ENCODE assay signal across 9 cellular contexts in the genomic region with DNA sequence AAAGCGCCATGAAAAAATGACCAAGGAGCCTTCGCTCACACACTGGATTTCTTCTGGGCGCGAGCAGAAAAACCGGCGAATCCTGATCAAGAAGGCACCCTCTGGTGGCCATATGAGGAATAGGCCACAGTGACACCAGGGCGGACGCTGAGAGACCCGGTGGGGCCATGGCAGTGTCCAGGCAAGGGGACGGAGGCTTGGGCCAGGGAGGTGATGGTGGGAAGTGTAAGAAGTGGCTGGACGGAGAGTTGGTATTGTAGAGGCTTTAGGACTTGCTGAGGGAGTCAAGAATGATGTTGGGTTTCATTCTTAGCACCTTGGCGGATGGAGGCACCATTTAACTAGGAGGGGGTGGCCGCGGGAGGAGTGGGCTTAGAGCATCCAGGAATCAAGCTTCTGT. TPM values are rescaled to one million over a fixed set of nuclear protein-coding genes. Genes with fewer than 3 reads are reported as not detected.
DNase-seq lines count a peak whose midpoint lies in the region; ATAC-seq and TF ChIP-seq lines count a peak whose summit lies in the region.
"Had no signal": no experiment of that assay in that cellular context is flagged by ENCODE, and none has a peak within 500 bp of the region (broad histone marks: within the 10 kb centered on the region; RNA-seq: fewer than 3 reads in every experiment).

No MANE protein-coding gene starts in this region.

- H3K4me1 ChIP-seq in aorta (ENCODE audit: control insufficient read depth in 1 of 2, insufficient read depth in 2 of 2, low read length in 2 of 2) = no peaks in the 10 kb centered on the region

- H3K36me3 Mint-ChIP-seq in activated CD4-positive, alpha-beta memory T cell treated with anti-CD3 and anti-CD28 coated beads for 36 hours = no peaks in the 10 kb centered on the region
- H3K36me3 Mint-ChIP-seq in endothelial cell (ENCODE audit: low read depth, unreplicated experiment) (no peaks in the 10 kb centered on the region), nephron (ENCODE audit: low read depth) (peaks cover 3% of the 10 kb centered on the region)

- H3K27me3 ChIP-seq in aorta (ENCODE audit: control insufficient read depth in 1 of 2, insufficient read depth in 2 of 2, low read length in 1 of 2) = no peaks in the 10 kb centered on the region

- no peak overlapping the region for H3K4me3 ChIP-seq in aorta (ENCODE audit: low read length in 2 of 2)

- DNase-seq in ACHN (peak; percentile 39), NCI-H2196 (lab: John Stamatoyannopoulos, UW; ENCODE audit: unreplicated experiment) (peak; percentile 22), endothelial cell (ENCODE audit: low spot score) (peak; percentile 67), aorta (peak; percentile 68 to 76)
- DNase-seq in activated CD4-positive, alpha-beta memory T cell treated with anti-CD3 and anti-CD28 coated beads for 36 hours = peak; percentile 76

- ATAC-seq in aorta (ENCODE audit: low FRiP score) = peak; percentile 76
- no peak for ATAC-seq in HG02870 (IDR thresholded peaks at IDR 0.05; ENCODE audit: unreplicated experiment)

- H3K27ac ChIP-seq in aorta (ENCODE audit: low read depth in 1 of 2, low read length in 2 of 2) = no peak overlapping the region

- peaks cover 15% of the 10 kb centered on the region for H3K9me3 ChIP-seq in aorta (ENCODE audit: control insufficient read depth, low read length)

- H3K27ac Mint-ChIP-seq in activated CD4-positive, alpha-beta memory T cell treated with anti-CD3 and anti-CD28 coated beads for 36 hours = peak overlapping the region; percentile 65
- H3K27ac Mint-ChIP-seq in endothelial cell (ENCODE audit: unreplicated experiment) (no peak overlapping the region), nephron (no peak overlapping the region)

- peak; percentile 93 for TF ChIP-seq CTCF in GM12874 (IDR thresholded peaks at IDR 0.05; ENCODE audit: insufficient read depth, low read depth, low read length)
- peak; percentile 89 for TF ChIP-seq CTCF in endothelial cell (IDR thresholded peaks at IDR 0.05; ENCODE audit: unreplicated experiment)
- peak; percentile 79 to 89 (median 88) for TF ChIP-seq CTCF in nephron (IDR thresholded peaks at IDR 0.05; ENCODE audit: unreplicated experiment in 3 of 3)

- peaks cover 15% of the 10 kb centered on the region for H3K9me3 Mint-ChIP-seq in activated CD4-positive, alpha-beta memory T cell treated with anti-CD3 and anti-CD28 coated beads for 36 hours
- H3K9me3 Mint-ChIP-seq in endothelial cell (ENCODE audit: unreplicated experiment) = no peaks in the 10 kb centered on the region
- peaks cover 18% of the 10 kb centered on the region for H3K9me3 Mint-ChIP-seq in nephron

- POLR2A ChIA-PET in activated CD4-positive, alpha-beta memory T cell treated with anti-CD3 and anti-CD28 coated beads for 36 hours (lab: Charles Lee) = interaction anchor here (1.0 to 1.4 kb wide), 2 partner anchors 17 to 112 kb away, joined by 3 to 5 read pairs; partner anchors contain the start of gene RAC2

- peaks cover 20% of the 10 kb centered on the region for H3K4me1 Mint-ChIP-seq in activated CD4-positive, alpha-beta memory T cell treated with anti-CD3 and anti-CD28 coated beads for 36 hours (ENCODE audit: low read depth)
- peaks cover 8% of the 10 kb centered on the region for H3K4me1 Mint-ChIP-seq in endothelial cell (ENCODE audit: unreplicated experiment)
- peaks cover 10% of the 10 kb centered on the region for H3K4me1 Mint-ChIP-seq in nephron

- H3K27me3 Mint-ChIP-seq in activated CD4-positive, alpha-beta memory T cell treated with anti-CD3 and anti-CD28 coated beads for 36 hours = no peaks in the 10 kb centered on the region
- H3K27me3 Mint-ChIP-seq in endothelial cell (ENCODE audit: unreplicated experiment) (peaks cover 9% of the 10 kb centered on the region), nephron (ENCODE audit: low read depth) (peaks cover 37% of the 10 kb centered on the region)

- H3K4me3 Mint-ChIP-seq in activated CD4-positive, alpha-beta memory T cell treated with anti-CD3 and anti-CD28 coated beads for 36 hours = peak overlapping the region; percentile 17
- H3K4me3 Mint-ChIP-seq in endothelial cell (ENCODE audit: unreplicated experiment) (no peak overlapping the region), nephron (no peak overlapping the region)

- 21 to 22% methylated on average over 14 of the region's 14 CpGs for WGBS in aorta, 2 donors

- in situ Hi-C loops in ACHN (cut with HindIII; ENCODE audit: low pct_ligation_motif_present, low pct_unique_long_range_greater_than_20kb, low sequenced_read_pairs) = no loop called here

- H3K36me3 ChIP-seq in aorta (ENCODE audit: control insufficient read depth in 1 of 2, insufficient read depth in 2 of 2, low read length in 1 of 2) = no peaks in the 10 kb centered on the region

- intact Hi-C loops in activated CD4-positive, alpha-beta memory T cell treated with anti-CD3 and anti-CD28 coated beads for 36 hours (cut with micrococcal nuclease) = loop anchor here (1.0 to 5.0 kb wide), 4 partner anchors 19 to 274 kb away; no protein-coding TSS in a partner anchor
- intact Hi-C loops in aorta (cut with DNase I) = no loop called here

- CTCF ChIA-PET in activated CD4-positive, alpha-beta memory T cell treated with anti-CD3 and anti-CD28 coated beads for 36 hours (lab: Charles Lee) = interaction anchor here (0.6 to 5.5 kb wide), 54 partner anchors 9 to 502 kb away, joined by 3 to 193 read pairs (median 5); partner anchors contain the start of genes CYTH4, IFT27, KCTD17 and MFNG

RNA-seq across cellular contexts. Expression of gene RAC2, which starts 16.9 kb away (rescaled TPM):
- 100 to 1,000 TPM; 714 to 727 TPM for total RNA-seq in activated CD4-positive, alpha-beta memory T cell treated with anti-CD3 and anti-CD28 coated beads for 36 hours
- total RNA-seq in endothelial cell (ENCODE audit: unreplicated experiment) (16.6 TPM), aorta (10 to 100 TPM; 16.8 to 19.8 TPM)
- polyA plus RNA-seq in aorta = 10 to 100 TPM in 1 of 2 donors, 1 to 10 TPM in 1; 3.6 to 14.5 TPM

RNA-seq across cellular contexts. Expression of gene CYTH4, which starts 21.4 kb away (rescaled TPM):
- 10 to 100 TPM; 58.7 to 60.5 TPM for total RNA-seq in activated CD4-positive, alpha-beta memory T cell treated with anti-CD3 and anti-CD28 coated beads for 36 hours
- total RNA-seq in endothelial cell (ENCODE audit: unreplicated experiment) (0.33 TPM), aorta (10 to 100 TPM; 28.2 to 68.7 TPM)
- polyA plus RNA-seq in aorta = 10 to 100 TPM in 1 of 2 donors, 1 to 10 TPM in 1; 4.5 to 15.9 TPM

RNA-seq across cellular contexts. Expression of gene SSTR3, which starts 48.7 kb away (rescaled TPM):
- 1 to 10 TPM; 8.5 to 9.3 TPM for total RNA-seq in activated CD4-positive, alpha-beta memory T cell treated with anti-CD3 and anti-CD28 coated beads for 36 hours
- total RNA-seq in endothelial cell (ENCODE audit: unreplicated experiment) (0.13 TPM), aorta (not detected)
- not detected for polyA plus RNA-seq in aorta
- total RNA-seq: lower leg skin had no signal

Comparison
In these comparisons a context has a peak if more than half of its experiments do, and no peak if none do; other contexts are left out.
1. DNase-seq: peak in every context shown above with its lines; median percentile 76 in activated CD4-positive, alpha-beta memory T cell treated with anti-CD3 and anti-CD28 coated beads for 36 hours; 72 in aorta; 67 in endothelial cell; 39 in ACHN; 22 in NCI-H2196.
2. RNA of gene RAC2, which starts 16.9 kb away (total RNA-seq): 714 to 727 TPM in activated CD4-positive, alpha-beta memory T cell treated with anti-CD3 and anti-CD28 coated beads for 36 hours; 16.8 to 19.8 TPM in aorta and 16.6 TPM in endothelial cell (single experiment); every median in the first group is over 10 times any median in the second.
3. RNA of gene CYTH4, which starts 21.4 kb away (total RNA-seq): 28.2 to 68.7 TPM in aorta and 58.7 to 60.5 TPM in activated CD4-positive, alpha-beta memory T cell treated with anti-CD3 and anti-CD28 coated beads for 36 hours; 0.33 TPM in endothelial cell (single experiment); every median in the first group is over 10 times any median in the second.
4. Peak in every context shown above with its lines, with median percentiles within 50 percentile points of each other: CTCF ChIP-seq.